Comparison of ENCODE assay signal across 9 cellular contexts in genomic region chrX:135596495-135596894, GRCh38.
DNase-seq lines count a peak whose midpoint lies in the region; ATAC-seq and FAIRE-seq lines count a peak whose summit lies in the region.
"Had no signal": no experiment of that assay in that cellular context is flagged by ENCODE, and none has a peak within 500 bp of the region (broad histone marks: within the 10 kb centered on the region; RNA-seq: fewer than 3 reads in every experiment).

No MANE protein-coding gene starts in this region.

- no peaks in the 10 kb centered on the region for H3K4me1 ChIP-seq in SJSA1 (replicated peaks)

- no peaks in the 10 kb centered on the region for H3K36me3 Mint-ChIP-seq in activated naive CD4-positive, alpha-beta T cell treated with anti-CD3 and anti-CD28 coated beads, Interleukin-2, amount 50 U/mL, for 72 hours
- H3K36me3 Mint-ChIP-seq: activated naive CD4-positive, alpha-beta T cell treated with anti-CD3 and anti-CD28 coated beads, Interleukin-2, amount 50 U/mL, for 24 hours had no signal

- no peak overlapping the region for H3K27ac ChIP-seq in SJSA1

- H3K27me3 ChIP-seq in SJSA1 (replicated peaks): no peaks in the 10 kb centered on the region

- H3K9me3 Mint-ChIP-seq in activated naive CD4-positive, alpha-beta T cell treated with anti-CD3 and anti-CD28 coated beads, Interleukin-2, amount 50 U/mL, for 72 hours: no peaks in the 10 kb centered on the region
- H3K9me3 Mint-ChIP-seq: activated naive CD4-positive, alpha-beta T cell treated with anti-CD3 and anti-CD28 coated beads, Interleukin-2, amount 50 U/mL, for 24 hours had no signal

- no peak overlapping the region for H3K27ac Mint-ChIP-seq in activated naive CD4-positive, alpha-beta T cell treated with anti-CD3 and anti-CD28 coated beads, Interleukin-2, amount 50 U/mL, for 72 hours
- H3K27ac Mint-ChIP-seq: activated naive CD4-positive, alpha-beta T cell treated with anti-CD3 and anti-CD28 coated beads, Interleukin-2, amount 50 U/mL, for 24 hours had no signal

- no peaks in the 10 kb centered on the region for H3K9me3 ChIP-seq in SJSA1 (replicated peaks)

- ATAC-seq in activated naive CD4-positive, alpha-beta T cell treated with anti-CD3 and anti-CD28 coated beads, Interleukin-2, amount 50 U/mL, for 72 hours: peak; percentile 59 to 67
- ATAC-seq in HG03342 (IDR thresholded peaks at IDR 0.05; ENCODE audit: unreplicated experiment): no peak

- no peak overlapping the region for H3K4me3 ChIP-seq in SJSA1

- H3K36me3 ChIP-seq in SJSA1: no peaks in the 10 kb centered on the region

- no peak for FAIRE-seq in HTR-8/SVneo (lab: Jason Lieb, UNC)

- DNase-seq in G401 (ENCODE audit: low spot score): peak; percentile 23
- peak; percentile 1 for DNase-seq in HTR-8/SVneo (ENCODE audit: insufficient read length, low spot score)
- DNase-seq in SJSA1 (ENCODE audit: low read depth in 1 of 2, low spot score in 2 of 2): peak; percentile 4 to 44
- peak in 1 of 2 donors; percentile 46 for DNase-seq in activated naive CD4-positive, alpha-beta T cell treated with anti-CD3 and anti-CD28 coated beads, Interleukin-2, amount 50 U/mL, for 72 hours (ENCODE audit: low spot score in 2 of 2)
- DNase-seq in iPS-NIHi7 (ENCODE audit: extremely low spot score): peak; percentile 74
- DNase-seq in stimulated activated CD8-positive, alpha-beta memory T cell treated with anti-CD3 and anti-CD28 coated beads, Interleukin-12 subunit alpha, Interleukin-12 subunit beta, amount 100 ng/mL, for 24 hours (ENCODE audit: extremely low read depth): peak; percentile 1
- DNase-seq in cortex of kidney (lab: John Stamatoyannopoulos, UW): no peak

- in situ Hi-C loops in G401 (cut with HindIII; ENCODE audit: low sequenced_read_pairs): no loop called here
